1 cellular context compared by ENCODE assay signal in genomic region chr2:62743506-62743905, GRCh38.
TF ChIP-seq lines count a peak whose summit lies in the region.

No MANE protein-coding gene starts in this region.

TF ChIP-seq in GM12878, 131 proteins besides CTCF, POLR2A, EP300 and RAD21:
- TF ChIP-seq, protein P1, sequence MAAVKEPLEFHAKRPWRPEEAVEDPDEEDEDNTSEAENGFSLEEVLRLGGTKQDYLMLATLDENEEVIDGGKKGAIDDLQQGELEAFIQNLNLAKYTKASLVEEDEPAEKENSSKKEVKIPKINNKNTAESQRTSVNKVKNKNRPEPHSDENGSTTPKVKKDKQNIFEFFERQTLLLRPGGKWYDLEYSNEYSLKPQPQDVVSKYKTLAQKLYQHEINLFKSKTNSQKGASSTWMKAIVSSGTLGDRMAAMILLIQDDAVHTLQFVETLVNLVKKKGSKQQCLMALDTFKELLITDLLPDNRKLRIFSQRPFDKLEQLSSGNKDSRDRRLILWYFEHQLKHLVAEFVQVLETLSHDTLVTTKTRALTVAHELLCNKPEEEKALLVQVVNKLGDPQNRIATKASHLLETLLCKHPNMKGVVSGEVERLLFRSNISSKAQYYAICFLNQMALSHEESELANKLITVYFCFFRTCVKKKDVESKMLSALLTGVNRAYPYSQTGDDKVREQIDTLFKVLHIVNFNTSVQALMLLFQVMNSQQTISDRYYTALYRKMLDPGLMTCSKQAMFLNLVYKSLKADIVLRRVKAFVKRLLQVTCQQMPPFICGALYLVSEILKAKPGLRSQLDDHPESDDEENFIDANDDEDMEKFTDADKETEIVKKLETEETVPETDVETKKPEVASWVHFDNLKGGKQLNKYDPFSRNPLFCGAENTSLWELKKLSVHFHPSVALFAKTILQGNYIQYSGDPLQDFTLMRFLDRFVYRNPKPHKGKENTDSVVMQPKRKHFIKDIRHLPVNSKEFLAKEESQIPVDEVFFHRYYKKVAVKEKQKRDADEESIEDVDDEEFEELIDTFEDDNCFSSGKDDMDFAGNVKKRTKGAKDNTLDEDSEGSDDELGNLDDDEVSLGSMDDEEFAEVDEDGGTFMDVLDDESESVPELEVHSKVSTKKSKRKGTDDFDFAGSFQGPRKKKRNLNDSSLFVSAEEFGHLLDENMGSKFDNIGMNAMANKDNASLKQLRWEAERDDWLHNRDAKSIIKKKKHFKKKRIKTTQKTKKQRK (IDR thresholded peaks at IDR 0.05; ENCODE audit: low read depth, low read length) = no peak
- peak; percentile 29 to 43; a peak in 2 of 4 replicates for TF ChIP-seq IKZF2 (IDR thresholded peaks at IDR 0.05)
- TF ChIP-seq MTA2 (IDR thresholded peaks at IDR 0.05; ENCODE audit: low read depth) = peak; percentile 23; the same call in 1 of the 2 replicates
- TF ChIP-seq IKZF1 (conservative IDR thresholded peaks at IDR 0.05) = 0 out of 2 replicates have a peak, but pooled peaks have one; percentile 40
- TF ChIP-seq BACH1 (IDR thresholded peaks at IDR 0.05; ENCODE audit: borderline replicate concordance) = no peak
- TF ChIP-seq ZBTB11 (CRISPR knock-in tag; IDR thresholded peaks at IDR 0.05) = no peak
